Comparison of ENCODE assay signal across 8 cellular contexts in the genomic region with DNA sequence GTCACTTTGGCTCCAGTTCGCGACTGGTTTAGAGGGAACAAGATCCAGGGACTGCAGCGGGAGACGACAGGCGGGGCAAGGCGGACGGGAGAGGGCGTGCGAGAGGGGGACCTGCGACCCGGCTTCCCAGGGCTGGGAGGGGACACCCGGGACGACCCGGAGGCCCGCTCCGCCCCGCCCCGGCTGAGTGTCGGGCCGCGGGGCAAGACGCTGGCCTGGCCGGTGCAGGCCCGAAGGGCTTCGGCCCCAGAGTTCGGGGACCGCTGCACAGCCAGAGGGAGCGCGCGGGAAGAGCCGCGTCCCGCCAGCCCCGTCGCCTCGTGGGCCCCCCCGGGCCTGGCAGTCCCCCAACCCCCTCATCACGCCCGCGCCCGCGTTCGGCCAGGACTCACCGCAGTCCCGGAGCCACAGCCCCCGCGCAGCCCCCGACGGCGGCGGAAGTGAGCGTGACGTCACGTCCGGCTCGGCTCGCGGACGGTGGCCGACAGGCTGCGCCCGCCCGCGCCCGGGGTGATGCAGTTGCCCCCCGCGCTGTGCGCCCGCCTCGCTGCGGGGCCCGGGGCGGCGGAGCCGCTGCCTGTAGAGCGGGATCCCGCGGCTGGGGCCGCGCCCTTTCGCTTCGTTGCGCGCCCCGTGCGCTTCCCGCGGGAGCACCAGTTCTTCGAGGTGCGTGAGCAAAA. TPM values are rescaled to one million over a fixed set of nuclear protein-coding genes. Genes with fewer than 3 reads are reported as not detected.
DNase-seq lines count a peak whose midpoint lies in the region; ATAC-seq and TF ChIP-seq lines count a peak whose summit lies in the region.

A gene with protein sequence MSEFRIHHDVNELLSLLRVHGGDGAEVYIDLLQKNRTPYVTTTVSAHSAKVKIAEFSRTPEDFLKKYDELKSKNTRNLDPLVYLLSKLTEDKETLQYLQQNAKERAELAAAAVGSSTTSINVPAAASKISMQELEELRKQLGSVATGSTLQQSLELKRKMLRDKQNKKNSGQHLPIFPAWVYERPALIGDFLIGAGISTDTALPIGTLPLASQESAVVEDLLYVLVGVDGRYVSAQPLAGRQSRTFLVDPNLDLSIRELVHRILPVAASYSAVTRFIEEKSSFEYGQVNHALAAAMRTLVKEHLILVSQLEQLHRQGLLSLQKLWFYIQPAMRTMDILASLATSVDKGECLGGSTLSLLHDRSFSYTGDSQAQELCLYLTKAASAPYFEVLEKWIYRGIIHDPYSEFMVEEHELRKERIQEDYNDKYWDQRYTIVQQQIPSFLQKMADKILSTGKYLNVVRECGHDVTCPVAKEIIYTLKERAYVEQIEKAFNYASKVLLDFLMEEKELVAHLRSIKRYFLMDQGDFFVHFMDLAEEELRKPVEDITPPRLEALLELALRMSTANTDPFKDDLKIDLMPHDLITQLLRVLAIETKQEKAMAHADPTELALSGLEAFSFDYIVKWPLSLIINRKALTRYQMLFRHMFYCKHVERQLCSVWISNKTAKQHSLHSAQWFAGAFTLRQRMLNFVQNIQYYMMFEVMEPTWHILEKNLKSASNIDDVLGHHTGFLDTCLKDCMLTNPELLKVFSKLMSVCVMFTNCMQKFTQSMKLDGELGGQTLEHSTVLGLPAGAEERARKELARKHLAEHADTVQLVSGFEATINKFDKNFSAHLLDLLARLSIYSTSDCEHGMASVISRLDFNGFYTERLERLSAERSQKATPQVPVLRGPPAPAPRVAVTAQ (minus strand): TSS at position 442 of the 680 bp plus-strand sequence. CDS start 5,931 bp downstream, outside the sequence.
A gene with protein sequence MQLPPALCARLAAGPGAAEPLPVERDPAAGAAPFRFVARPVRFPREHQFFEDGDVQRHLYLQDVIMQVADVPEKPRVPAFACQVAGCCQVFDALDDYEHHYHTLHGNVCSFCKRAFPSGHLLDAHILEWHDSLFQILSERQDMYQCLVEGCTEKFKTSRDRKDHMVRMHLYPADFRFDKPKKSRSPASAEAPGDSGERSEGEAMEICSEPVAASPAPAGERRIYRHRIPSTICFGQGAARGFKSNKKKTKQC (plus strand): TSS at position 484 of the 680 bp plus-strand sequence. CDS start 30 bp downstream, at position 514.

- DNase-seq in SIG-M5 treated with dmso at 0.1 percent for 504 hours (lab: John Stamatoyannopoulos, UW; ENCODE audit: unreplicated experiment) = peak; percentile 52
- DNase-seq in SIG-M5 (lab: John Stamatoyannopoulos, UW) = no peak
- DNase-seq in NCI-H2227 (lab: John Stamatoyannopoulos, UW; ENCODE audit: unreplicated experiment) = peak; percentile 89
- DNase-seq in activated CD4-positive, alpha-beta T cell treated with anti-CD3 and anti-CD28 coated beads for 24 hours (ENCODE audit: low read depth in 2 of 2) = peak; percentile 77 to 79
- peak; percentile 95 for DNase-seq in chondrocyte (ENCODE audit: low spot score)
- peak; percentile 86 for DNase-seq in kidney tubule cell (ENCODE audit: low spot score)
- peak; percentile 69 to 84 (median 78) for DNase-seq in stimulated activated CD4-positive, alpha-beta T cell treated with anti-CD3 and anti-CD28 coated beads, Interleukin-1b, Interleukin-23, amount 100 ng/mL, for 24 hours (ENCODE audit: low read depth in 4 of 4, low spot score in 1 of 4)

- peak; percentile 71 for ATAC-seq in HG02943 (IDR thresholded peaks at IDR 0.05; ENCODE audit: low read depth, unreplicated experiment)

- peak within 1 kb of the TSS; percentile 97 for H3K27ac Mint-ChIP-seq in chondrocyte (ENCODE audit: unreplicated experiment)

- H3K4me3 Mint-ChIP-seq in chondrocyte (ENCODE audit: unreplicated experiment) = peak within 1 kb of the TSS; percentile 95

- H3K36me3 Mint-ChIP-seq in chondrocyte (ENCODE audit: low read depth) = peaks cover 5% of the 10 kb centered on the region

- H3K27me3 Mint-ChIP-seq in chondrocyte (ENCODE audit: low read depth) = no peaks in the 10 kb centered on the region

- TF ChIP-seq CTCF in chondrocyte (IDR thresholded peaks at IDR 0.05) = peak; percentile 27

- H3K4me1 Mint-ChIP-seq in chondrocyte (ENCODE audit: low read depth) = peaks cover 28% of the 10 kb centered on the region

- H3K9me3 Mint-ChIP-seq in chondrocyte (ENCODE audit: low read depth) = no peaks in the 10 kb centered on the region

RNA-seq across cellular contexts. Expression of the first gene that starts in this region (rescaled TPM):
- 53.2 to 56.2 TPM (median 54.9 TPM) in 3 replicates for total RNA-seq in chondrocyte

RNA-seq across cellular contexts. Expression of the second gene that starts in this region (rescaled TPM):
- total RNA-seq in chondrocyte = 25.6 to 33.0 TPM (median 32.7 TPM) in 3 replicates
